ENCODE assay signal across 15 cellular contexts in genomic region chr7:12620371-12620770, GRCh38. TPM values are rescaled to one million over a fixed set of nuclear protein-coding genes. Genes with fewer than 3 reads are reported as not detected.
"Had no signal": no experiment of that assay in that cellular context is flagged by ENCODE, and none has a peak within 500 bp of the region (broad histone marks: within the 10 kb centered on the region; RNA-seq: fewer than 3 reads in every experiment).

No MANE protein-coding gene starts in this region.

- H3K4me1 ChIP-seq: gastroesophageal sphincter, right atrium auricular region, transverse colon, uterus had no signal

- H3K9me3 ChIP-seq: gastroesophageal sphincter, heart right ventricle, mucosa of descending colon, right atrium auricular region, transverse colon, uterus had no signal

- H3K36me3 ChIP-seq: gastroesophageal sphincter, heart right ventricle, right atrium auricular region, transverse colon, uterus had no signal

- DNase-seq: activated CD4-positive, alpha-beta T cell treated with anti-CD3 and anti-CD28 coated beads, Interleukin-2, amount 50 U/mL, for 48 hours; dorsolateral prefrontal cortex; heart right ventricle; left ventricle myocardium superior; mucosa of descending colon; naive B cell; stimulated activated naive CD8-positive, alpha-beta T cell treated with anti-CD3 and anti-CD28 coated beads, Interleukin-15, Interleukin-2, amounts not matched to agents 100 U/mL and 50 U/mL, for 24 hours; substantia nigra; transverse colon; uterus had no signal

- H3K27ac ChIP-seq: dorsolateral prefrontal cortex, epithelial cell of prostate, gastroesophageal sphincter, heart right ventricle, right atrium auricular region, transverse colon, uterus had no signal

- ATAC-seq: gastroesophageal sphincter; heart right ventricle; left ventricle myocardium superior; mucosa of descending colon; stimulated activated naive CD8-positive, alpha-beta T cell treated with anti-CD3 and anti-CD28 coated beads, Interleukin-15, Interleukin-2, amounts not matched to agents 100 U/mL and 50 U/mL, for 24 hours had no signal

- H3K4me3 ChIP-seq: dorsolateral prefrontal cortex, gastroesophageal sphincter, heart right ventricle, mucosa of descending colon, right atrium auricular region, transverse colon, uterus had no signal

- H3K27me3 ChIP-seq: gastroesophageal sphincter, heart right ventricle, right atrium auricular region, transverse colon, uterus had no signal

RNA-seq across cellular contexts. Expression of gene SCIN, which starts 49.9 kb away (rescaled TPM):
- total RNA-seq: cardiac septum, neural crest cell had no signal
